In genomic region chrX:129612396-129612795, GRCh38 we compare ENCODE assay signal across 7 cellular contexts. TPM values are rescaled to one million over a fixed set of nuclear protein-coding genes. Genes with fewer than 3 reads are reported as not detected.
"Had no signal": no experiment of that assay in that cellular context is flagged by ENCODE, and none has a peak within 500 bp of the region (broad histone marks: within the 10 kb centered on the region; RNA-seq: fewer than 3 reads in every experiment).

No MANE protein-coding gene starts in this region.

- H3K4me2 ChIP-seq: GM23338 had no signal

- H3K27ac ChIP-seq: HL-60 had no signal

- H2AFZ ChIP-seq: GM23338 had no signal

- DNase-seq: H9, HCEC 1CT, KBM-7 had no signal

- ATAC-seq: GM23338, HepG2 had no signal

- H3K4me3 ChIP-seq: GM23338 had no signal

RNA-seq across cellular contexts. Expression of gene APLN, which starts 42.4 kb away (rescaled TPM):
- polyA plus RNA-seq: IgD-negative memory B cell had no signal
